1 cellular context compared by ENCODE assay signal in genomic region chr3:67294341-67294740, GRCh38.
A peak's percentile ranks its signal among the peaks of the same experiment; 100 is the strongest.
TF ChIP-seq lines count a peak whose summit lies in the region.

No MANE protein-coding gene starts in this region.

TF ChIP-seq in HepG2, 621 proteins besides CTCF, POLR2A, EP300 and RAD21 (continued from another document and continues in another):
- no peak for TF ChIP-seq ZNF280B (CRISPR knock-in tag; IDR thresholded peaks at IDR 0.05; ENCODE audit: borderline replicate concordance)
- no peak for TF ChIP-seq ZFP90 (CRISPR knock-in tag; IDR thresholded peaks at IDR 0.05; ENCODE audit: borderline replicate concordance)
- TF ChIP-seq ZNF780A (CRISPR knock-in tag; IDR thresholded peaks at IDR 0.05), result no peak
- TF ChIP-seq TGIF2 (CRISPR knock-in tag; IDR thresholded peaks at IDR 0.05), result no peak
- TF ChIP-seq ARID5B (CRISPR knock-in tag; IDR thresholded peaks at IDR 0.05), result peak; percentile 32; the same call in 1 of the 2 replicates
- TF ChIP-seq NR0B2 (CRISPR knock-in tag; IDR thresholded peaks at IDR 0.05), result no peak
- no peak for TF ChIP-seq ZNF253 (CRISPR knock-in tag; IDR thresholded peaks at IDR 0.05; ENCODE audit: borderline replicate concordance)
- TF ChIP-seq NFE2L2 (IDR thresholded peaks at IDR 0.05; ENCODE audit: low read length), result peak; percentile 75
- TF ChIP-seq ZBTB7B (CRISPR knock-in tag; IDR thresholded peaks at IDR 0.05), result no peak
- TF ChIP-seq YY1 (IDR thresholded peaks at IDR 0.05; ENCODE audit: insufficient read depth, insufficient replicate concordance, low read depth, low read length), result no peak
- no peak for TF ChIP-seq FOXA1 (IDR thresholded peaks at IDR 0.05)
- peak; percentile 60 for TF ChIP-seq FOXA1 (CRISPR knock-in tag; IDR thresholded peaks at IDR 0.05)
- no peak for TF ChIP-seq MXI1 (IDR thresholded peaks at IDR 0.05; ENCODE audit: borderline replicate concordance, low read depth, low read length)
- no peak for TF ChIP-seq TBX2 (CRISPR knock-in tag; IDR thresholded peaks at IDR 0.05; ENCODE audit: borderline replicate concordance)
- no peak for TF ChIP-seq KLF16 (CRISPR knock-in tag; IDR thresholded peaks at IDR 0.05)
- TF ChIP-seq FOXA3 (CRISPR knock-in tag; IDR thresholded peaks at IDR 0.05), result peak; percentile 46; the same call in 1 of the 2 replicates
- TF ChIP-seq HOXA5 (CRISPR knock-in tag; IDR thresholded peaks at IDR 0.05), result no peak
- TF ChIP-seq JUNB (CRISPR knock-in tag; IDR thresholded peaks at IDR 0.05; ENCODE audit: borderline replicate concordance), result no peak
- TF ChIP-seq ZBTB38 (CRISPR knock-in tag; IDR thresholded peaks at IDR 0.05), result no peak
- TF ChIP-seq IKZF5 (CRISPR knock-in tag; IDR thresholded peaks at IDR 0.05), result no peak
- 0 out of 2 replicates have a peak, but pooled peaks have one; percentile 12 for TF ChIP-seq ELF3 (CRISPR knock-in tag; IDR thresholded peaks at IDR 0.05)
- TF ChIP-seq HMGXB3 (CRISPR knock-in tag; IDR thresholded peaks at IDR 0.05; ENCODE audit: borderline replicate concordance), result no peak
- TF ChIP-seq ZNF850 (CRISPR knock-in tag; conservative IDR thresholded peaks at IDR 0.05), result no peak
- no peak for TF ChIP-seq ZNF10 (CRISPR knock-in tag; IDR thresholded peaks at IDR 0.05; ENCODE audit: borderline replicate concordance, low read depth)
- no peak for TF ChIP-seq PAX8 (CRISPR knock-in tag; IDR thresholded peaks at IDR 0.05; ENCODE audit: borderline replicate concordance)
- TF ChIP-seq SMAD1 (CRISPR knock-in tag; IDR thresholded peaks at IDR 0.05; ENCODE audit: borderline replicate concordance, low read depth), result no peak
- no peak for TF ChIP-seq ZBTB25 (CRISPR knock-in tag; IDR thresholded peaks at IDR 0.05)
- no peak for TF ChIP-seq HOMEZ (CRISPR knock-in tag; IDR thresholded peaks at IDR 0.05; ENCODE audit: low read depth)
- TF ChIP-seq MAFF (IDR thresholded peaks at IDR 0.05; ENCODE audit: low read depth, low read length), result peak; percentile 60
- peak; percentile 38; the same call in 1 of the 2 replicates for TF ChIP-seq NCOA2 (CRISPR knock-in tag; IDR thresholded peaks at IDR 0.05)
- TF ChIP-seq FOSL2 (CRISPR knock-in tag; IDR thresholded peaks at IDR 0.05), result 0 out of 2 replicates have a peak, but pooled peaks have one; percentile 6
- TF ChIP-seq ZNF775 (CRISPR knock-in tag; IDR thresholded peaks at IDR 0.05; ENCODE audit: borderline replicate concordance), result no peak
- peak; percentile 34; the same call in 1 of the 2 replicates for TF ChIP-seq TCF7 (IDR thresholded peaks at IDR 0.05; ENCODE audit: low read depth)
- no peak for TF ChIP-seq TFDP2 (CRISPR knock-in tag; IDR thresholded peaks at IDR 0.05)
- TF ChIP-seq ZNF224 (CRISPR knock-in tag; IDR thresholded peaks at IDR 0.05), result no peak
- TF ChIP-seq PAXIP1 (CRISPR knock-in tag; conservative IDR thresholded peaks at IDR 0.05), result no peak
- peak; percentile 31 to 44; a peak in 2 of 4 replicates for TF ChIP-seq MAFK (conservative IDR thresholded peaks at IDR 0.05 in 1 of 2, IDR thresholded peaks at IDR 0.05 in 1 of 2; ENCODE audit: low read length in 2 of 2)
- peak; percentile 53; the same call in 1 of the 2 replicates for TF ChIP-seq NFE2 (CRISPR knock-in tag; IDR thresholded peaks at IDR 0.05)
- no peak for TF ChIP-seq ZBTB26 (CRISPR knock-in tag; IDR thresholded peaks at IDR 0.05; ENCODE audit: borderline replicate concordance)
- TF ChIP-seq U2AF2 (IDR thresholded peaks at IDR 0.05; ENCODE audit: low read depth, low read length), result no peak
- no peak for TF ChIP-seq ZNF672 (CRISPR knock-in tag; IDR thresholded peaks at IDR 0.05)
- TF ChIP-seq ZFP36 (IDR thresholded peaks at IDR 0.05; ENCODE audit: borderline replicate concordance, low read depth, low read length, partially characterized antibody), result no peak
- TF ChIP-seq ZMYM3 (CRISPR knock-in tag; IDR thresholded peaks at IDR 0.05), result no peak
